3 cellular contexts compared by ENCODE assay signal in genomic region chr20:25723975-25724374, GRCh38.
TF ChIP-seq lines count a peak whose summit lies in the region.

No MANE protein-coding gene starts in this region.

TF ChIP-seq in liver, 16 proteins besides CTCF, POLR2A, EP300 and RAD21:
- TF ChIP-seq ATF3 (IDR thresholded peaks at IDR 0.05) (no peak), SP1 (IDR thresholded peaks at IDR 0.05) (peak; percentile 50), FOXA1 (IDR thresholded peaks at IDR 0.05) (no peak), TAF1 (conservative IDR thresholded peaks at IDR 0.05) (no peak), HNF4G (IDR thresholded peaks at IDR 0.05) (peak; percentile 54), ZBTB33 (IDR thresholded peaks at IDR 0.05) (no peak), NR2F2 (IDR thresholded peaks at IDR 0.05) (no peak), MAX (IDR thresholded peaks at IDR 0.05) (no peak), HNF4A (conservative IDR thresholded peaks at IDR 0.05) (peak; percentile 46 to 85), EGR1 (IDR thresholded peaks at IDR 0.05; ENCODE audit: low read depth in 2 of 2) (no peak), GABPA (IDR thresholded peaks at IDR 0.05 in 1 of 2, conservative IDR thresholded peaks at IDR 0.05 in 1 of 2) (no peak), FOXA2 (IDR thresholded peaks at IDR 0.05) (no peak), JUND (IDR thresholded peaks at IDR 0.05) (no peak), RXRA (IDR thresholded peaks at IDR 0.05) (no peak), YY1 (IDR thresholded peaks at IDR 0.05) (no peak)
TF ChIP-seq in liver: peak in this region for 3.

TF ChIP-seq in HepG2, 621 proteins besides CTCF, POLR2A, EP300 and RAD21 (continued from another document):
- TF ChIP-seq NFAT5 (CRISPR knock-in tag; IDR thresholded peaks at IDR 0.05), result no peak
- no peak for TF ChIP-seq ZMYM3 (CRISPR knock-in tag; IDR thresholded peaks at IDR 0.05)
- TF ChIP-seq TOE1 (CRISPR knock-in tag; IDR thresholded peaks at IDR 0.05), result no peak

TF ChIP-seq in A549, 52 proteins besides CTCF, POLR2A, EP300 and RAD21 (continued from another document):
- TF ChIP-seq ZFP36 (IDR thresholded peaks at IDR 0.05; ENCODE audit: borderline replicate concordance, partially characterized antibody) (no peak), HEYL (CRISPR knock-in tag; IDR thresholded peaks at IDR 0.05) (no peak), ZNF302 (CRISPR knock-in tag; IDR thresholded peaks at IDR 0.05) (no peak), ESRRA (IDR thresholded peaks at IDR 0.05; ENCODE audit: borderline replicate concordance, low read length) (no peak), BCL3 (IDR thresholded peaks at IDR 0.05) (no peak), KDM5A (IDR thresholded peaks at IDR 0.05) (no peak), PHF8 (IDR thresholded peaks at IDR 0.05; ENCODE audit: borderline replicate concordance, low read depth) (no peak), RCOR1 (IDR thresholded peaks at IDR 0.05; ENCODE audit: low read depth, low read length) (no peak), HOXA7 (CRISPR knock-in tag; IDR thresholded peaks at IDR 0.05) (no peak), SREBF2 (IDR thresholded peaks at IDR 0.05) (no peak), SMC3 (IDR thresholded peaks at IDR 0.05) (no peak), CHD2 (IDR thresholded peaks at IDR 0.05; ENCODE audit: low read length, partially characterized antibody) (no peak), FOSB (CRISPR knock-in tag; IDR thresholded peaks at IDR 0.05) (no peak), MYC (IDR thresholded peaks at IDR 0.05; ENCODE audit: borderline replicate concordance, low read length) (no peak), TFCP2L1 (CRISPR knock-in tag; IDR thresholded peaks at IDR 0.05) (no peak), ZC3H11A (IDR thresholded peaks at IDR 0.05) (no peak)
